Comparison of ENCODE assay signal across 1 cellular context in genomic region chr17:42322382-42323267, GRCh38.
TF ChIP-seq lines count a peak whose summit lies in the region.

No MANE protein-coding gene starts in this region.

TF ChIP-seq in HepG2, 621 proteins besides CTCF, POLR2A, EP300 and RAD21 (continued from another document and continues in another):
- TF ChIP-seq AHDC1 (CRISPR knock-in tag; IDR thresholded peaks at IDR 0.05; ENCODE audit: borderline replicate concordance), result no peak
- no peak for TF ChIP-seq NR2F6 (IDR thresholded peaks at IDR 0.05)
- TF ChIP-seq NR2F6 (CRISPR knock-in tag; IDR thresholded peaks at IDR 0.05), result peak; percentile 67
- no peak for TF ChIP-seq ETV6 (CRISPR knock-in tag; conservative IDR thresholded peaks at IDR 0.05)
- no peak for TF ChIP-seq NR0B2 (CRISPR knock-in tag; IDR thresholded peaks at IDR 0.05)
- TF ChIP-seq NFIB (CRISPR knock-in tag; IDR thresholded peaks at IDR 0.05; ENCODE audit: borderline replicate concordance), result no peak
- TF ChIP-seq ZBTB37 (CRISPR knock-in tag; IDR thresholded peaks at IDR 0.05), result no peak
- TF ChIP-seq HMG20B (CRISPR knock-in tag; conservative IDR thresholded peaks at IDR 0.05), result no peak
- no peak for TF ChIP-seq MTERF4 (CRISPR knock-in tag; IDR thresholded peaks at IDR 0.05)
- TF ChIP-seq EZH2 (conservative IDR thresholded peaks at IDR 0.05; ENCODE audit: low read depth, low read length), result no peak
- TF ChIP-seq, protein P1, sequence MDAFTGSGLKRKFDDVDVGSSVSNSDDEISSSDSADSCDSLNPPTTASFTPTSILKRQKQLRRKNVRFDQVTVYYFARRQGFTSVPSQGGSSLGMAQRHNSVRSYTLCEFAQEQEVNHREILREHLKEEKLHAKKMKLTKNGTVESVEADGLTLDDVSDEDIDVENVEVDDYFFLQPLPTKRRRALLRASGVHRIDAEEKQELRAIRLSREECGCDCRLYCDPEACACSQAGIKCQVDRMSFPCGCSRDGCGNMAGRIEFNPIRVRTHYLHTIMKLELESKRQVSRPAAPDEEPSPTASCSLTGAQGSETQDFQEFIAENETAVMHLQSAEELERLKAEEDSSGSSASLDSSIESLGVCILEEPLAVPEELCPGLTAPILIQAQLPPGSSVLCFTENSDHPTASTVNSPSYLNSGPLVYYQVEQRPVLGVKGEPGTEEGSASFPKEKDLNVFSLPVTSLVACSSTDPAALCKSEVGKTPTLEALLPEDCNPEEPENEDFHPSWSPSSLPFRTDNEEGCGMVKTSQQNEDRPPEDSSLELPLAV (CRISPR knock-in tag; conservative IDR thresholded peaks at IDR 0.05; ENCODE audit: low read depth), result no peak
- TF ChIP-seq ATF3 (CRISPR knock-in tag; IDR thresholded peaks at IDR 0.05), result no peak
- no peak for TF ChIP-seq NR2F1 (CRISPR knock-in tag; IDR thresholded peaks at IDR 0.05)
- TF ChIP-seq SCMH1 (CRISPR knock-in tag; IDR thresholded peaks at IDR 0.05; ENCODE audit: borderline replicate concordance), result no peak
- no peak for TF ChIP-seq ZNF275 (CRISPR knock-in tag; IDR thresholded peaks at IDR 0.05; ENCODE audit: borderline replicate concordance)
- TF ChIP-seq, protein P2, sequence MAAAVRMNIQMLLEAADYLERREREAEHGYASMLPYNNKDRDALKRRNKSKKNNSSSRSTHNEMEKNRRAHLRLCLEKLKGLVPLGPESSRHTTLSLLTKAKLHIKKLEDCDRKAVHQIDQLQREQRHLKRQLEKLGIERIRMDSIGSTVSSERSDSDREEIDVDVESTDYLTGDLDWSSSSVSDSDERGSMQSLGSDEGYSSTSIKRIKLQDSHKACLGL (CRISPR knock-in tag; IDR thresholded peaks at IDR 0.05), result no peak
- TF ChIP-seq PAWR (CRISPR knock-in tag; IDR thresholded peaks at IDR 0.05; ENCODE audit: borderline replicate concordance), result no peak
- TF ChIP-seq ZNF124 (CRISPR knock-in tag; IDR thresholded peaks at IDR 0.05), result peak; percentile 94
- TF ChIP-seq SSRP1 (CRISPR knock-in tag; IDR thresholded peaks at IDR 0.05), result 0 out of 2 replicates have a peak, but pooled peaks have one; percentile 78
- no peak for TF ChIP-seq ZNF557 (CRISPR knock-in tag; IDR thresholded peaks at IDR 0.05)
- TF ChIP-seq ZNF607 (CRISPR knock-in tag; IDR thresholded peaks at IDR 0.05; ENCODE audit: borderline replicate concordance), result 0 out of 2 replicates have a peak, but pooled peaks have one; percentile 29
- TF ChIP-seq GABPB1 (CRISPR knock-in tag; IDR thresholded peaks at IDR 0.05), result peak; percentile 29; the same call in 1 of the 2 replicates
- TF ChIP-seq SNAI1 (CRISPR knock-in tag; IDR thresholded peaks at IDR 0.05; ENCODE audit: borderline replicate concordance), result no peak
- TF ChIP-seq ZNF749 (CRISPR knock-in tag; IDR thresholded peaks at IDR 0.05; ENCODE audit: borderline replicate concordance), result peak; percentile 46; the same call in 1 of the 2 replicates
- TF ChIP-seq ZNF205 (CRISPR knock-in tag; IDR thresholded peaks at IDR 0.05), result peak; percentile 90; the same call in 1 of the 2 replicates
- TF ChIP-seq, protein P3, sequence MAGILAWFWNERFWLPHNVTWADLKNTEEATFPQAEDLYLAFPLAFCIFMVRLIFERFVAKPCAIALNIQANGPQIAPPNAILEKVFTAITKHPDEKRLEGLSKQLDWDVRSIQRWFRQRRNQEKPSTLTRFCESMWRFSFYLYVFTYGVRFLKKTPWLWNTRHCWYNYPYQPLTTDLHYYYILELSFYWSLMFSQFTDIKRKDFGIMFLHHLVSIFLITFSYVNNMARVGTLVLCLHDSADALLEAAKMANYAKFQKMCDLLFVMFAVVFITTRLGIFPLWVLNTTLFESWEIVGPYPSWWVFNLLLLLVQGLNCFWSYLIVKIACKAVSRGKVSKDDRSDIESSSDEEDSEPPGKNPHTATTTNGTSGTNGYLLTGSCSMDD (CRISPR knock-in tag; IDR thresholded peaks at IDR 0.05), result no peak
- TF ChIP-seq NFYB (CRISPR knock-in tag; IDR thresholded peaks at IDR 0.05), result peak; percentile 15; the same call in 1 of the 2 replicates
- TF ChIP-seq NONO (IDR thresholded peaks at IDR 0.05), result no peak
- TF ChIP-seq NONO (CRISPR knock-in tag; conservative IDR thresholded peaks at IDR 0.05), result peak; percentile 69; the same call in 1 of the 2 replicates
- TF ChIP-seq REXO4 (CRISPR knock-in tag; IDR thresholded peaks at IDR 0.05; ENCODE audit: borderline replicate concordance), result no peak
- TF ChIP-seq, protein P4, sequence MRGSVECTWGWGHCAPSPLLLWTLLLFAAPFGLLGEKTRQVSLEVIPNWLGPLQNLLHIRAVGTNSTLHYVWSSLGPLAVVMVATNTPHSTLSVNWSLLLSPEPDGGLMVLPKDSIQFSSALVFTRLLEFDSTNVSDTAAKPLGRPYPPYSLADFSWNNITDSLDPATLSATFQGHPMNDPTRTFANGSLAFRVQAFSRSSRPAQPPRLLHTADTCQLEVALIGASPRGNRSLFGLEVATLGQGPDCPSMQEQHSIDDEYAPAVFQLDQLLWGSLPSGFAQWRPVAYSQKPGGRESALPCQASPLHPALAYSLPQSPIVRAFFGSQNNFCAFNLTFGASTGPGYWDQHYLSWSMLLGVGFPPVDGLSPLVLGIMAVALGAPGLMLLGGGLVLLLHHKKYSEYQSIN (CRISPR knock-in tag; IDR thresholded peaks at IDR 0.05; ENCODE audit: borderline replicate concordance), result no peak
- TF ChIP-seq ZC3H13 (CRISPR knock-in tag; IDR thresholded peaks at IDR 0.05), result no peak
- TF ChIP-seq TEAD3 (CRISPR knock-in tag; optimal IDR thresholded peaks at IDR 0.05; ENCODE audit: borderline replicate concordance), result peak; percentile 68
- TF ChIP-seq CBFB (CRISPR knock-in tag; IDR thresholded peaks at IDR 0.05), result no peak
- TF ChIP-seq, protein P5, sequence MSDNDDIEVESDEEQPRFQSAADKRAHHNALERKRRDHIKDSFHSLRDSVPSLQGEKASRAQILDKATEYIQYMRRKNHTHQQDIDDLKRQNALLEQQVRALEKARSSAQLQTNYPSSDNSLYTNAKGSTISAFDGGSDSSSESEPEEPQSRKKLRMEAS (IDR thresholded peaks at IDR 0.05), result peak; percentile 44; the same call in 1 of the 2 replicates
- TF ChIP-seq GRHL1 (CRISPR knock-in tag; conservative IDR thresholded peaks at IDR 0.05), result no peak
- TF ChIP-seq ZNF597 (CRISPR knock-in tag; IDR thresholded peaks at IDR 0.05), result no peak
- TF ChIP-seq, protein P6, sequence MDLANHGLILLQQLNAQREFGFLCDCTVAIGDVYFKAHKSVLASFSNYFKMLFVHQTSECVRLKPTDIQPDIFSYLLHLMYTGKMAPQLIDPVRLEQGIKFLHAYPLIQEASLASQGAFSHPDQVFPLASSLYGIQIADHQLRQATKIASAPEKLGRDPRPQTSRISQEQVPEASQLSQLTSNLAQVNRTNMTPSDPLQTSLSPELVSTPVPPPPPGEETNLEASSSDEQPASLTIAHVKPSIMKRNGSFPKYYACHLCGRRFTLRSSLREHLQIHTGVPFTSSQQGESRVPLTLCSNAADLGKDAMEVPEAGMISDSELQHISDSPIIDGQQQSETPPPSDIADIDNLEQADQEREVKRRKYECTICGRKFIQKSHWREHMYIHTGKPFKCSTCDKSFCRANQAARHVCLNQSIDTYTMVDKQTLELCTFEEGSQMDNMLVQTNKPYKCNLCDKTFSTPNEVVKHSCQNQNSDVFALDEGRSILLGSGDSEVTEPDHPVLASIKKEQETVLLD (CRISPR knock-in tag; IDR thresholded peaks at IDR 0.05; ENCODE audit: low read depth), result no peak
- no peak for TF ChIP-seq ZFYVE20 (CRISPR knock-in tag; IDR thresholded peaks at IDR 0.05; ENCODE audit: borderline replicate concordance, low read depth)
- TF ChIP-seq NAIF1 (CRISPR knock-in tag; IDR thresholded peaks at IDR 0.05; ENCODE audit: borderline replicate concordance), result no peak
- TF ChIP-seq ZNF773 (CRISPR knock-in tag; IDR thresholded peaks at IDR 0.05; ENCODE audit: borderline replicate concordance), result no peak
- no peak for TF ChIP-seq HCFC1 (IDR thresholded peaks at IDR 0.05; ENCODE audit: low read depth, low read length)
- no peak for TF ChIP-seq CHD4 (IDR thresholded peaks at IDR 0.05; ENCODE audit: borderline replicate concordance, low read length)
- TF ChIP-seq PHB2 (IDR thresholded peaks at IDR 0.05; ENCODE audit: partially characterized antibody), result no peak
